ENCODE assay signal across 8 cellular contexts in genomic region chr14:99518441-99519346, GRCh38. TPM values are rescaled to one million over a fixed set of nuclear protein-coding genes. Genes with fewer than 3 reads are reported as not detected.
DNase-seq lines count a peak whose midpoint lies in the region; ATAC-seq and TF ChIP-seq lines count a peak whose summit lies in the region.

No MANE protein-coding gene starts in this region.

- no peaks in the 10 kb centered on the region for H3K27me3 ChIP-seq in H7 (ENCODE audit: control insufficient read depth, insufficient read depth, low read length)

- ATAC-seq in GM18519 (IDR thresholded peaks at IDR 0.05; ENCODE audit: low FRiP score, unreplicated experiment): no peak

- DNase-seq in ELR (ENCODE audit: low read depth): peak; percentile 69
- DNase-seq in H7: peak; percentile 98
- DNase-seq in NCI-H1092 (lab: John Stamatoyannopoulos, UW): peak; percentile 51
- peak; percentile 86 for DNase-seq in T-helper 9 cell
- no peak for DNase-seq in astrocyte of the cerebellum (ENCODE audit: low read depth)
- peak; percentile 88 for DNase-seq in iPS-NIHi7 (ENCODE audit: extremely low spot score)
- peak; percentile 63 to 65 for DNase-seq in stimulated activated CD4-positive, alpha-beta T cell treated with anti-CD3 and anti-CD28 coated beads, Interleukin-15, amount 100 ng/mL, for 48 hours (ENCODE audit: low read depth in 2 of 2)

- no peak overlapping the region for H3K4me3 ChIP-seq in H7 (ENCODE audit: insufficient read depth, low read depth, low read length)
- H3K4me3 ChIP-seq in astrocyte of the cerebellum (ENCODE audit: low read depth, low read length): no peak overlapping the region

- TF ChIP-seq CTCF in astrocyte of the cerebellum (IDR thresholded peaks at IDR 0.05; ENCODE audit: low read depth, low read length, missing control alignments): peak; percentile 90

- in situ Hi-C loops in astrocyte of the cerebellum (cut with HindIII; ENCODE audit: low sequenced_read_pairs): no loop called here

- H3K36me3 ChIP-seq in H7 (replicated peaks; ENCODE audit: control insufficient read depth, insufficient read depth, low read length): no peaks in the 10 kb centered on the region

RNA-seq across cellular contexts. Expression of gene CCNK, which starts 37.5 kb away (rescaled TPM):
- total RNA-seq in H7 (2014; rRNA removed; shearing (Covaris generic)): 14.2 and 14.7 TPM in 2 replicates

RNA-seq across cellular contexts. Expression of gene SETD3, which starts 38.0 kb away (rescaled TPM):
- total RNA-seq in H7 (2014; rRNA removed; shearing (Covaris generic)): 60.0 and 70.2 TPM in 2 replicates
